ENCODE assay signal across 9 cellular contexts in the genomic region with DNA sequence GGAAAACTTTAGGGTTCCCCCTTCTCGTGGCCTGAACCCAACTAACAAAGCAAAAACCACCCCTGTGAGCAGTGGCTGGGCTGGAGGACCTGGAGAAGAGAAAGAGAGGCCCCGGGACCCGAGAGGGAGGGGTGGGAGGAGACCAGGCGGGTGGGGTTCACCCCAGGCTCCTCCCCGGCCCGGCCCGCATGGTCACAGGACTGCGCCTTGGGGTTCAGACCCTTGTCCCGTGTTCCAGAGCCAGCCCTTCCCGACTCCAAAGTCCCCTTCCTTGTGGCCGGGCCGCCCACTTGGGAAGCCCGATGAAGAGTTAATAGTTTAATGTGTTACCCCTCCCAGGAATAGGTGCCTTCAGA. TPM values are rescaled to one million over a fixed set of nuclear protein-coding genes. Genes with fewer than 3 reads are reported as not detected.
DNase-seq lines count a peak whose midpoint lies in the region; ATAC-seq and TF ChIP-seq lines count a peak whose summit lies in the region.
"Had no signal": no experiment of that assay in that cellular context is flagged by ENCODE, and none has a peak within 500 bp of the region (broad histone marks: within the 10 kb centered on the region; RNA-seq: fewer than 3 reads in every experiment).

No MANE protein-coding gene starts in this region.

- peak overlapping the region; percentile 72 for H3K4me3 ChIP-seq in GM06990 (replicated peaks; ENCODE audit: low read depth, low read length)
- H3K4me3 ChIP-seq in PC-3 (ENCODE audit: low read length) = peak overlapping the region; percentile 91
- peak overlapping the region in 1 of 4 experiments; percentile 41 for H3K4me3 ChIP-seq in fibroblast of lung (replicated peaks in 1 of 4; ENCODE audit: control extremely low read depth in 1 of 4, insufficient read depth in 1 of 4, low read depth in 3 of 4, low read length in 4 of 4)

- peak overlapping the region; percentile 79 for H3K4me2 ChIP-seq in PC-3 (ENCODE audit: low read length)
- H3K4me2 ChIP-seq in fibroblast of lung (ENCODE audit: extremely low read depth, insufficient read depth, low read length) = peak overlapping the region; percentile 48

- DNase-seq in GM06990 (ENCODE audit: extremely low read depth, insufficient read length) (peak; percentile 24), PC-3 (no peak), fibroblast of lung (ENCODE audit: low read depth in 2 of 2) (no peak), osteocyte (ENCODE audit: extremely low spot score, unreplicated experiment) (no peak), NCI-H2227 treated with DMSO at 0.1 percent for 48 hours (lab: John Stamatoyannopoulos, UW) (no peak), NAMALWA (ENCODE audit: low spot score) (no peak)

- CTCF ChIA-PET in PC-3 (lab: Charles Lee) = no interaction called here

- H3K9me2 ChIP-seq in PC-3 (replicated peaks; ENCODE audit: low read length) = no peaks in the 10 kb centered on the region

- no peaks in the 10 kb centered on the region for H3K27me3 ChIP-seq in GM06990 (replicated peaks; ENCODE audit: control insufficient read depth, insufficient read depth, low read length)
- no peaks in the 10 kb centered on the region for H3K27me3 ChIP-seq in PC-3 (ENCODE audit: low read length)
- H3K27me3 ChIP-seq in fibroblast of lung (ENCODE audit: control insufficient read depth, insufficient read depth, low read length) = peaks cover 20% of the 10 kb centered on the region

- no peaks in the 10 kb centered on the region for H3K36me3 Mint-ChIP-seq in osteocyte (ENCODE audit: unreplicated experiment)

- peak overlapping the region; percentile 74 for H3K9ac ChIP-seq in PC-3 (ENCODE audit: low read length)
- no peak overlapping the region for H3K9ac ChIP-seq in fibroblast of lung (ENCODE audit: insufficient read depth, low read length)

- BruUV-seq in PC-3 (replicated peaks; lab: Mats Ljungman, UMichigan) = no TSS peak

- H2AFZ ChIP-seq in PC-3 (ENCODE audit: low read length) = peak overlapping the region; percentile 98
- H2AFZ ChIP-seq in fibroblast of lung (ENCODE audit: low read length) = no peak overlapping the region

- H4K20me1 ChIP-seq in PC-3 (ENCODE audit: low read length) = no peaks in the 10 kb centered on the region
- no peaks in the 10 kb centered on the region for H4K20me1 ChIP-seq in fibroblast of lung (ENCODE audit: control insufficient read depth, extremely low read depth, insufficient read depth, low read length)

- H3K27ac Mint-ChIP-seq in osteocyte (ENCODE audit: unreplicated experiment) = no peak overlapping the region

- H3K9me3 ChIP-seq in PC-3 (ENCODE audit: low read length) (no peaks in the 10 kb centered on the region), fibroblast of lung (ENCODE audit: control insufficient read depth, insufficient read depth, low read depth, low read length) (no peaks in the 10 kb centered on the region)

- H3K79me2 ChIP-seq in PC-3 (ENCODE audit: low read length) (0 out of 2 replicates have a peak, but pooled peaks cover 4% of the 10 kb centered on the region), fibroblast of lung (ENCODE audit: control insufficient read depth, insufficient read depth, low read length) (no peaks in the 10 kb centered on the region)

- H3K27me3 Mint-ChIP-seq in osteocyte (ENCODE audit: unreplicated experiment) = peaks cover 4% of the 10 kb centered on the region

- TF ChIP-seq CTCF in GM06990 (IDR thresholded peaks at IDR 0.05; ENCODE audit: insufficient read depth, low read length, poor library complexity, severe bottlenecking) (no peak), PC-3 (conservative IDR thresholded peaks at IDR 0.05; ENCODE audit: low read depth, low read length) (no peak), fibroblast of lung (conservative IDR thresholded peaks at IDR 0.05 in 1 of 2, IDR thresholded peaks at IDR 0.05 in 1 of 2; ENCODE audit: low read depth in 1 of 2, low read length in 2 of 2) (no peak), osteocyte (IDR thresholded peaks at IDR 0.05) (no peak)

- intact Hi-C loops in PC-3 (cut with micrococcal nuclease) = no loop called here

- POLR2A ChIA-PET in PC-3 (lab: Charles Lee; ENCODE audit: unreplicated experiment) = interaction anchor here (0.7 kb wide), 1 partner anchor 42 kb away, joined by 12 read pairs; no protein-coding TSS in a partner anchor

- ATAC-seq in PC-3 = peak; percentile 13; the same call in 1 of the 2 replicates
- ATAC-seq in GM18907 (IDR thresholded peaks at IDR 0.05; ENCODE audit: unreplicated experiment) = no peak
- ATAC-seq in HG03460 (IDR thresholded peaks at IDR 0.05; ENCODE audit: unreplicated experiment) = no peak

- H3K27ac ChIP-seq in PC-3 (ENCODE audit: low read length) (no peak overlapping the region), fibroblast of lung (ENCODE audit: insufficient read depth, low read length) (no peak overlapping the region)

- peak overlapping the region; percentile 55 for H3K4me3 Mint-ChIP-seq in osteocyte (ENCODE audit: unreplicated experiment)
- H3K4me3 Mint-ChIP-seq: neural crest cell had no signal

- 0 out of 2 replicates have a peak, but pooled peaks cover 6% of the 10 kb centered on the region for H3K4me1 ChIP-seq in PC-3 (ENCODE audit: insufficient read depth, low read length)
- H3K4me1 ChIP-seq in fibroblast of lung (ENCODE audit: control insufficient read depth, extremely low read depth, insufficient read depth, low read length) = no peaks in the 10 kb centered on the region

- no peaks in the 10 kb centered on the region for H3K9me3 Mint-ChIP-seq in osteocyte (ENCODE audit: unreplicated experiment)
- H3K9me3 Mint-ChIP-seq: neural crest cell had no signal

- H3K36me3 ChIP-seq in GM06990 (ENCODE audit: control insufficient read depth, insufficient read depth, low read length) (no peaks in the 10 kb centered on the region), PC-3 (ENCODE audit: low read depth, low read length) (no peaks in the 10 kb centered on the region), fibroblast of lung (ENCODE audit: control insufficient read depth, insufficient read depth, low read length) (no peaks in the 10 kb centered on the region)

- H3K4me1 Mint-ChIP-seq in osteocyte (ENCODE audit: unreplicated experiment) = peaks cover 15% of the 10 kb centered on the region
- H3K4me1 Mint-ChIP-seq: neural crest cell had no signal

- no peaks in the 10 kb centered on the region for H3F3A ChIP-seq in PC-3 (ENCODE audit: low read length, unreplicated experiment)

RNA-seq across cellular contexts. Expression of gene MARVELD3, which starts 0.9 kb away (rescaled TPM):
- 7.4 and 14.6 TPM in 2 replicates for total RNA-seq in PC-3 (2014; rRNA removed)
- not detected in 2 replicates for total RNA-seq in fibroblast of lung
- not detected in 2 replicates for polyA plus RNA-seq in fibroblast of lung
- polyA plus RNA-seq in fibroblast of lung (2012) = not detected in 2 replicates
- polyA minus RNA-seq in fibroblast of lung (ENCODE audit: low replicate concordance) = not detected in 2 replicates
- 0.24 TPM in 1 of 2 replicates, not detected in the other for total RNA-seq in osteocyte
- total RNA-seq: neural crest cell had no signal

RNA-seq across cellular contexts. Expression of gene TAT, which starts 49.9 kb away (rescaled TPM):
- total RNA-seq in PC-3 (2014; rRNA removed) (not detected in 2 replicates), fibroblast of lung (not detected in 2 replicates), osteocyte (not detected in 2 replicates)
- not detected in 2 replicates for polyA plus RNA-seq in fibroblast of lung
- polyA plus RNA-seq in fibroblast of lung (2012) = 0.07 TPM in 1 of 2 replicates, not detected in the other
- not detected in 2 replicates for polyA minus RNA-seq in fibroblast of lung (ENCODE audit: low replicate concordance)
- total RNA-seq: neural crest cell had no signal
